ENCODE assay signal across 13 cellular contexts in the genomic region with DNA sequence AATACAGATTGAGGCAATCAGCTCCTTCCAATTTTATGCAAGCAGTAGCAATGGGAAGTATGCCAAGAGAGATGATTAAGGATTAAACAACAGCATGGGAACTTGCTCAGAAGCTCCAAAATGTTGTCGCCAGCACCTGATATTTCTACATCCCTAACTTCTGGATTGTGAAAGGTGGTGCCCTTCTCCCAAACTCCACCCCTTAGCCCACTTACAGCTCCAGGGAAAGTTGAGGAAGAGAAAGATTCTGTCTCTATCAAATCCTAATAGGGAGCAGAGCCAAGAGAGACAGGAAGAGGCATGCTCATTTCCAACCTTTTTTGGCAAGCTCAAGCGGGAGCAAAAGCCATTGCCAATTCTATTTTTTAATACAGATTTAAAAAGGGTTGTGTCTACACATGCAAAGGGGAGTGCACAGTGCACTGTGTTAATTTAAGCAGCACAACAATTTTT.
A peak's percentile ranks its signal among the peaks of the same experiment; 100 is the strongest.
DNase-seq lines count a peak whose midpoint lies in the region; ATAC-seq, FAIRE-seq and TF ChIP-seq lines count a peak whose summit lies in the region.
"Had no signal": no experiment of that assay in that cellular context is flagged by ENCODE, and none has a peak within 500 bp of the region (broad histone marks: within the 10 kb centered on the region; RNA-seq: fewer than 3 reads in every experiment).

No MANE protein-coding gene starts in this region.

- peak overlapping the region; percentile 71 for H2AFZ ChIP-seq in PC-3 (ENCODE audit: low read length)

- CTCF ChIA-PET in PC-3 (lab: Charles Lee): no interaction called here
- CTCF ChIA-PET in activated naive CD4-positive, alpha-beta T cell treated with anti-CD3 and anti-CD28 coated beads for 36 hours (lab: Charles Lee): no interaction called here

- TF ChIP-seq POLR2A in H54 (IDR thresholded peaks at IDR 0.05; ENCODE audit: low read depth, low read length) (no peak), gastrocnemius medialis (IDR thresholded peaks at IDR 0.05) (no peak)

- H3K27me3 Mint-ChIP-seq in activated naive CD4-positive, alpha-beta T cell treated with anti-CD3 and anti-CD28 coated beads for 36 hours (ENCODE audit: low read depth): peaks cover 5% of the 10 kb centered on the region
- H3K27me3 Mint-ChIP-seq: IgD-negative memory B cell; stimulated activated naive CD8-positive, alpha-beta T cell treated with anti-CD3 and anti-CD28 coated beads, Interleukin-15, Interleukin-2, amounts not matched to agents 100 ng/mL and 50 ng/mL, for 24 hours had no signal

- H3K9me3 Mint-ChIP-seq in activated naive CD4-positive, alpha-beta T cell treated with anti-CD3 and anti-CD28 coated beads for 36 hours: no peaks in the 10 kb centered on the region
- H3K9me3 Mint-ChIP-seq: activated T-helper 2 cell treated with anti-CD3 and anti-CD28 coated beads, Interferon-gamma antibody, Interleukin-2, Interleukin-4, amounts not matched to agents 10 μg/mL and 5 μg/mL and 100 μg/mL, durations not matched to agents 14 hours and 24 hours and 36 hours; stimulated activated naive CD8-positive, alpha-beta T cell treated with anti-CD3 and anti-CD28 coated beads, Interleukin-15, Interleukin-2, amounts not matched to agents 100 ng/mL and 50 ng/mL, for 24 hours had no signal

- H3K9me2 ChIP-seq in PC-3 (replicated peaks; ENCODE audit: low read length): no peaks in the 10 kb centered on the region

- H3K79me2 ChIP-seq in PC-3 (ENCODE audit: low read length): no peaks in the 10 kb centered on the region

- peak; percentile 82 for FAIRE-seq in H54 (lab: Jason Lieb, UNC)

- no peak for DNase-seq in H54 (ENCODE audit: insufficient read length, low spot score)
- DNase-seq in PC-3: peak; percentile 69
- peak; percentile 90 for DNase-seq in fibroblast of peridontal ligament (ENCODE audit: extremely low read depth)
- DNase-seq in gastrocnemius medialis: no peak
- DNase-seq in NCI-H524 treated with DMSO at 0.1 percent for 48 hours (lab: John Stamatoyannopoulos, UW): no peak
- no peak for DNase-seq in activated naive CD4-positive, alpha-beta T cell treated with anti-CD3 and anti-CD28 coated beads for 36 hours
- DNase-seq: H7, head of caudate nucleus, nucleus accumbens had no signal

- H3K4me2 ChIP-seq in PC-3 (ENCODE audit: low read length): peak overlapping the region; percentile 65

- no peak overlapping the region for H3K9ac ChIP-seq in PC-3 (ENCODE audit: low read length)

- BruUV-seq in PC-3 (replicated peaks; lab: Mats Ljungman, UMichigan): no TSS peak

- POLR2A ChIA-PET in PC-3 (lab: Charles Lee; ENCODE audit: unreplicated experiment): interaction anchor here (0.6 kb wide), 1 partner anchor 110 kb away, joined by 6 read pairs; no protein-coding TSS in a partner anchor

- H3K27me3 ChIP-seq in PC-3 (ENCODE audit: low read length) (no peaks in the 10 kb centered on the region), gastrocnemius medialis (no peaks in the 10 kb centered on the region)

- ATAC-seq in PC-3 (peak; percentile 30), gastrocnemius medialis (peak; percentile 46 to 69), HG03095 (IDR thresholded peaks at IDR 0.05; ENCODE audit: unreplicated experiment) (no peak)

- intact Hi-C loops in PC-3 (cut with micrococcal nuclease): loop anchor here (10.0 kb wide), 1 partner anchor 179 kb away; no protein-coding TSS in a partner anchor
- intact Hi-C loops in gastrocnemius medialis (cut with DNase I; ENCODE audit: low total_unique reads): no loop called here
- intact Hi-C loops in activated naive CD4-positive, alpha-beta T cell treated with anti-CD3 and anti-CD28 coated beads for 36 hours (cut with micrococcal nuclease): no loop called here

- H3K36me3 Mint-ChIP-seq in activated naive CD4-positive, alpha-beta T cell treated with anti-CD3 and anti-CD28 coated beads for 36 hours (ENCODE audit: low read depth): no peaks in the 10 kb centered on the region
- H3K36me3 Mint-ChIP-seq: IgD-negative memory B cell had no signal

- H3K27ac Mint-ChIP-seq in activated naive CD4-positive, alpha-beta T cell treated with anti-CD3 and anti-CD28 coated beads for 36 hours: no peak overlapping the region
- H3K27ac Mint-ChIP-seq: activated T-helper 2 cell treated with anti-CD3 and anti-CD28 coated beads, Interferon-gamma antibody, Interleukin-2, Interleukin-4, amounts not matched to agents 10 μg/mL and 5 μg/mL and 100 μg/mL, durations not matched to agents 14 hours and 24 hours and 36 hours; IgD-negative memory B cell had no signal

- in situ Hi-C loops in gastrocnemius medialis (cut with MboI; ENCODE audit: low sequenced_read_pairs in 4 of 4): no loop called here

- H3K36me3 ChIP-seq in PC-3 (ENCODE audit: low read depth, low read length) (no peaks in the 10 kb centered on the region), gastrocnemius medialis (no peaks in the 10 kb centered on the region)

- H3K4me1 Mint-ChIP-seq in activated naive CD4-positive, alpha-beta T cell treated with anti-CD3 and anti-CD28 coated beads for 36 hours (ENCODE audit: low read depth): no peaks in the 10 kb centered on the region

- H3K27ac ChIP-seq in PC-3 (ENCODE audit: low read length) (peak overlapping the region; percentile 50), gastrocnemius medialis (peak overlapping the region in 2 of 4 donors; percentile 0 to 23)

- H4K20me1 ChIP-seq in PC-3 (ENCODE audit: low read length): no peaks in the 10 kb centered on the region

- H3K4me1 ChIP-seq in PC-3 (ENCODE audit: insufficient read depth, low read length) (peaks cover 27% of the 10 kb centered on the region), gastrocnemius medialis (peaks cover 6 to 20% of the 10 kb centered on the region in 2 donors)

- H3K9me3 ChIP-seq in PC-3 (ENCODE audit: low read length): no peaks in the 10 kb centered on the region
- no peaks in the 10 kb centered on the region for H3K9me3 ChIP-seq in gastrocnemius medialis

- no peaks in the 10 kb centered on the region for H3F3A ChIP-seq in PC-3 (ENCODE audit: low read length, unreplicated experiment)

- no peak overlapping the region for H3K4me3 ChIP-seq in PC-3 (ENCODE audit: low read length)
- no peak overlapping the region for H3K4me3 ChIP-seq in gastrocnemius medialis

- no peak for TF ChIP-seq CTCF in PC-3 (conservative IDR thresholded peaks at IDR 0.05; ENCODE audit: low read depth, low read length)
- no peak for TF ChIP-seq CTCF in gastrocnemius medialis (IDR thresholded peaks at IDR 0.05 in 4 of 5, conservative IDR thresholded peaks at IDR 0.05 in 1 of 5)

- H3K4me3 Mint-ChIP-seq in activated naive CD4-positive, alpha-beta T cell treated with anti-CD3 and anti-CD28 coated beads for 36 hours: no peak overlapping the region
- H3K4me3 Mint-ChIP-seq: IgD-negative memory B cell; stimulated activated naive CD8-positive, alpha-beta T cell treated with anti-CD3 and anti-CD28 coated beads, Interleukin-15, Interleukin-2, amounts not matched to agents 100 ng/mL and 50 ng/mL, for 24 hours had no signal

Comparison
In these comparisons a context has a peak if more than half of its experiments do, and no peak if none do; other contexts are left out.
1. DNase-seq: peak in PC-3 (single experiment) and fibroblast of peridontal ligament (single experiment); none in H54 (single experiment), gastrocnemius medialis (0 of 2), NCI-H524 treated with DMSO at 0.1 percent for 48 hours (single experiment) and activated naive CD4-positive, alpha-beta T cell treated with anti-CD3 and anti-CD28 coated beads for 36 hours (single experiment).